9 cellular contexts compared by ENCODE assay signal in the genomic region with DNA sequence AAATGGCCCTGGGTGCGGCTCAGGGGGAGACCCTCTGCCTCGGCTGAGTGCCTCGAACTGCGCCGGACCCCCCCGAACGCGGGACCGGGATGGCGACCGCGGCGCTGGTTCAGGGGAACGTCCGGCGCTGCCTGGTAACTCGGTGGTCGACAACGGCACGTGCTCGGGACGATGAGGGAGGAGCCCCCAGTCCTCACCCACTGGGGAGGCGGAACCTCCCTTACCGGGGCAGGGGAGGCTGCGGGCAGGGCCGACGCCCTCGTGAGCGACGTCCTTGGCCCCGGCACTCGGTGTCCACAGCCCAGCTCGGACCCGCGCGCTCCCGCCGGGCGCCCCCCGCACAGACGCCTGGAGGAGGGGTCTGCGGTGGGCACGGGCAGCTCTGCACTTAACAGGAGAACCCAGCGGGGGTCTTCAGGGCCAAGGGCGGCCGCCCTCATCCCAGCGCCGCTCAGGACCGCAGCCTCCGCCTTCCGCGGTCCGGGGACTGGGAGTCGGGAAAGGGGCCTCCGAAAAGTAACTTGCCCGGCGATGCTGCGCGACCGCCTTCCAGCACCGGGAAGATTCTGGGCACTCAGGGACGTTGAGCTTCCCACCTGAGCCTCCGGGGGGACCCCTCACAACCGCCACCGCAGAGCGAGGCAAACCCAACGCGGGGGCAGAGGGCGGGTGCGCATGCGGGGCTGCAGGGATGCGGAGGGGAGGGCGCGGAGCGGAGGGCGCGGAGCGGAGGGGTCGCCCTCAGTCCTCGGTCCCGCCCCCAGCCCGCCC. TPM values are rescaled to one million over a fixed set of nuclear protein-coding genes. Genes with fewer than 3 reads are reported as not detected.
DNase-seq lines count a peak whose midpoint lies in the region; ATAC-seq and TF ChIP-seq lines count a peak whose summit lies in the region.
"Had no signal": no experiment of that assay in that cellular context is flagged by ENCODE, and none has a peak within 500 bp of the region (broad histone marks: within the 10 kb centered on the region; RNA-seq: fewer than 3 reads in every experiment).

No MANE protein-coding gene starts in this region.

- CTCF ChIA-PET in Panc1 (lab: Charles Lee), result interaction anchor here (1.4 kb wide), 1 partner anchor 14 kb away, joined by 4 read pairs; no protein-coding TSS in a partner anchor

- TF ChIP-seq POLR2A in gastroesophageal sphincter (IDR thresholded peaks at IDR 0.05) (no peak), prostate gland (IDR thresholded peaks at IDR 0.05) (no peak)

- no peak for TF ChIP-seq EP300 in gastroesophageal sphincter (IDR thresholded peaks at IDR 0.05)

- peak overlapping the region; percentile 95 for H3K27ac ChIP-seq in C4-2B
- peak overlapping the region; percentile 44 for H3K27ac ChIP-seq in Panc1 (ENCODE audit: low read length)
- H3K27ac ChIP-seq in gastroesophageal sphincter, result peak overlapping the region in 2 of 4 donors; percentile 95 to 99
- no peak overlapping the region for H3K27ac ChIP-seq in prostate gland
- H3K27ac ChIP-seq in substantia nigra (ENCODE audit: low read depth, low read length, poor library complexity, severe bottlenecking), result no peak overlapping the region

- ATAC-seq in Panc1 (no peak; the same call in 1 of the 2 replicates), gastroesophageal sphincter (no peak), GM19397 (IDR thresholded peaks at IDR 0.05; ENCODE audit: unreplicated experiment) (no peak)

- peaks cover 5% of the 10 kb centered on the region for H3K4me1 Mint-ChIP-seq in activated T-helper 2 cell treated with anti-CD3 and anti-CD28 coated beads, Interferon-gamma antibody, Interleukin-2, Interleukin-4, amounts not matched to agents 10 μg/mL and 5 μg/mL and 100 μg/mL, durations not matched to agents 14 hours and 24 hours and 36 hours (ENCODE audit: low read depth)

- peaks cover 23% of the 10 kb centered on the region for H3K27me3 Mint-ChIP-seq in activated T-helper 2 cell treated with anti-CD3 and anti-CD28 coated beads, Interferon-gamma antibody, Interleukin-2, Interleukin-4, amounts not matched to agents 10 μg/mL and 5 μg/mL and 100 μg/mL, durations not matched to agents 14 hours and 24 hours and 36 hours (ENCODE audit: low read depth)

- POLR2A ChIA-PET in Panc1 (lab: Charles Lee), result interaction anchor here (0.7 kb wide), 1 partner anchor 12 kb away, joined by 3 read pairs; no protein-coding TSS in a partner anchor

- H3K27ac Mint-ChIP-seq in activated T-helper 2 cell treated with anti-CD3 and anti-CD28 coated beads, Interferon-gamma antibody, Interleukin-2, Interleukin-4, amounts not matched to agents 10 μg/mL and 5 μg/mL and 100 μg/mL, durations not matched to agents 14 hours and 24 hours and 36 hours, result no peak overlapping the region

- H3K4me3 ChIP-seq in Panc1 (ENCODE audit: low read depth in 2 of 2, low read length in 2 of 2) (peak overlapping the region; percentile 56 to 69), gastroesophageal sphincter (peak overlapping the region; percentile 55 to 86), prostate gland (peak overlapping the region; percentile 59 to 71)

- H3K36me3 ChIP-seq in Panc1 (ENCODE audit: control insufficient read depth, insufficient read depth, low read length) (no peaks in the 10 kb centered on the region; the same call in 1 of the 2 replicates), gastroesophageal sphincter (peaks cover 0 to under 1% of the 10 kb centered on the region in 2 donors), prostate gland (no peaks in the 10 kb centered on the region)

- peaks cover 16% of the 10 kb centered on the region for H3K4me1 ChIP-seq in Panc1 (ENCODE audit: control insufficient read depth, insufficient read depth, low read length)
- peaks cover 0 to 50% (median 11%) of the 10 kb centered on the region in 3 donors for H3K4me1 ChIP-seq in gastroesophageal sphincter
- H3K4me1 ChIP-seq in prostate gland (replicated peaks), result peaks cover 4% of the 10 kb centered on the region

- no peaks in the 10 kb centered on the region for H3K9me3 Mint-ChIP-seq in activated T-helper 2 cell treated with anti-CD3 and anti-CD28 coated beads, Interferon-gamma antibody, Interleukin-2, Interleukin-4, amounts not matched to agents 10 μg/mL and 5 μg/mL and 100 μg/mL, durations not matched to agents 14 hours and 24 hours and 36 hours

- H3K4me3 Mint-ChIP-seq in activated T-helper 2 cell treated with anti-CD3 and anti-CD28 coated beads, Interferon-gamma antibody, Interleukin-2, Interleukin-4, amounts not matched to agents 10 μg/mL and 5 μg/mL and 100 μg/mL, durations not matched to agents 14 hours and 24 hours and 36 hours (ENCODE audit: low read depth), result no peak overlapping the region

- H3K36me3 Mint-ChIP-seq in activated T-helper 2 cell treated with anti-CD3 and anti-CD28 coated beads, Interferon-gamma antibody, Interleukin-2, Interleukin-4, amounts not matched to agents 10 μg/mL and 5 μg/mL and 100 μg/mL, durations not matched to agents 14 hours and 24 hours and 36 hours (ENCODE audit: low read depth), result no peaks in the 10 kb centered on the region

- in situ Hi-C loops in Panc1 (cut with HindIII; ENCODE audit: low pct_unique_long_range_greater_than_20kb, low sequenced_read_pairs), result no loop called here

- H3K27me3 ChIP-seq in Panc1 (ENCODE audit: control insufficient read depth, insufficient read depth, low read length) (no peaks in the 10 kb centered on the region), gastroesophageal sphincter (peaks cover 41% of the 10 kb centered on the region), prostate gland (replicated peaks; ENCODE audit: insufficient read depth) (no peaks in the 10 kb centered on the region)

- TF ChIP-seq CTCF in C4-2B (conservative IDR thresholded peaks at IDR 0.05) (no peak), Panc1 (IDR thresholded peaks at IDR 0.05) (no peak), gastroesophageal sphincter (IDR thresholded peaks at IDR 0.05) (no peak), prostate gland (IDR thresholded peaks at IDR 0.05) (no peak)

- BruUV-seq in Panc1 (replicated peaks; lab: Mats Ljungman, UMichigan), result no TSS peak

- intact Hi-C loops in Panc1 (cut with micrococcal nuclease; ENCODE audit: unreplicated experiment) (no loop called here), prostate gland (cut with DNase I) (no loop called here)
- intact Hi-C loops in activated T-helper 2 cell treated with anti-CD3 and anti-CD28 coated beads, Interferon-gamma antibody, Interleukin-2, Interleukin-4, amounts not matched to agents 10 μg/mL and 5 μg/mL and 100 μg/mL, durations not matched to agents 14 hours and 24 hours and 36 hours (cut with micrococcal nuclease), result no loop called here

- DNase-seq in Panc1 (ENCODE audit: low read depth, low spot score) (no peak), prostate gland (ENCODE audit: low spot score) (no peak), substantia nigra (lab: John Stamatoyannopoulos, UW) (no peak), SHP77 (lab: John Stamatoyannopoulos, UW) (no peak)
- no peak for DNase-seq in activated T-helper 2 cell treated with anti-CD3 and anti-CD28 coated beads, Interferon-gamma antibody, Interleukin-2, Interleukin-4, amounts not matched to agents 10 μg/mL and 5 μg/mL and 100 μg/mL, durations not matched to agents 14 hours and 24 hours and 36 hours (ENCODE audit: low spot score)
- DNase-seq: activated T-cell treated with anti-CD3 and anti-CD28 coated beads for 4 hours had no signal

- H3K9me3 ChIP-seq in Panc1 (ENCODE audit: control insufficient read depth, insufficient read depth, low read depth, low read length), result no peaks in the 10 kb centered on the region
- no peaks in the 10 kb centered on the region for H3K9me3 ChIP-seq in gastroesophageal sphincter
- no peaks in the 10 kb centered on the region for H3K9me3 ChIP-seq in prostate gland

- WGBS in gastroesophageal sphincter (ENCODE audit: low coverage in 1 of 2), 2 donors, result no CpG with 5 or more reads among the region's 82 CpGs
- WGBS in prostate gland, result 31% methylated on average over 72 of the region's 82 CpGs

RNA-seq across cellular contexts. Expression of a gene that starts 1.7 kb away (rescaled TPM):
- total RNA-seq in Panc1 (2021; ENCODE audit: unreplicated experiment) (74.2 TPM), gastroesophageal sphincter (10 to 100 TPM; 33.6 to 77.6 (median 48.4) TPM), prostate gland (10 to 100 TPM; 45.8 to 82.6 TPM)
- polyA plus RNA-seq in Panc1 (2012; ENCODE audit: insufficient read length), result 67.0 TPM
- 2.0 and 3.1 TPM in 2 replicates for total RNA-seq in activated T-helper 2 cell treated with anti-CD3 and anti-CD28 coated beads, Interferon-gamma antibody, Interleukin-2, Interleukin-4, amounts not matched to agents 10 μg/mL and 5 μg/mL and 100 μg/mL, durations not matched to agents 14 hours and 24 hours and 36 hours

RNA-seq across cellular contexts. Expression of a gene that starts 15.1 kb away (rescaled TPM):
- 102 TPM for total RNA-seq in Panc1 (2021; ENCODE audit: unreplicated experiment)
- 82.4 TPM for polyA plus RNA-seq in Panc1 (2012; ENCODE audit: insufficient read length)
- total RNA-seq in gastroesophageal sphincter, result 10 to 100 TPM; 26.9 to 56.2 (median 45.9) TPM
- 10 to 100 TPM; 22.3 to 27.2 TPM for total RNA-seq in prostate gland
- 31.9 and 33.8 TPM in 2 replicates for total RNA-seq in activated T-helper 2 cell treated with anti-CD3 and anti-CD28 coated beads, Interferon-gamma antibody, Interleukin-2, Interleukin-4, amounts not matched to agents 10 μg/mL and 5 μg/mL and 100 μg/mL, durations not matched to agents 14 hours and 24 hours and 36 hours

RNA-seq across cellular contexts. Expression of a gene that starts 16.3 kb away (rescaled TPM):
- total RNA-seq in Panc1 (2021; ENCODE audit: unreplicated experiment), result 1.5 TPM
- 4.7 TPM for polyA plus RNA-seq in Panc1 (2012; ENCODE audit: insufficient read length)
- total RNA-seq in gastroesophageal sphincter, result 1 to 10 TPM in 2 of 4 donors, under 1 TPM in 1, not detected in 1; 0.39 to 1.9 (median 1.4) TPM
- total RNA-seq in prostate gland, result 1 to 10 TPM in 1 of 2 donors, under 1 TPM in 1; 0.80 to 3.9 TPM
- total RNA-seq in activated T-helper 2 cell treated with anti-CD3 and anti-CD28 coated beads, Interferon-gamma antibody, Interleukin-2, Interleukin-4, amounts not matched to agents 10 μg/mL and 5 μg/mL and 100 μg/mL, durations not matched to agents 14 hours and 24 hours and 36 hours, result not detected in 2 replicates

RNA-seq across cellular contexts. Expression of a gene that starts 21.7 kb away (rescaled TPM):
- total RNA-seq in Panc1 (2021; ENCODE audit: unreplicated experiment) (153 TPM), gastroesophageal sphincter (10 to 100 TPM; 18.0 to 33.6 (median 23.5) TPM), prostate gland (10 to 100 TPM; 87.7 to 92.4 TPM)
- 160 TPM for polyA plus RNA-seq in Panc1 (2012; ENCODE audit: insufficient read length)
- total RNA-seq in activated T-helper 2 cell treated with anti-CD3 and anti-CD28 coated beads, Interferon-gamma antibody, Interleukin-2, Interleukin-4, amounts not matched to agents 10 μg/mL and 5 μg/mL and 100 μg/mL, durations not matched to agents 14 hours and 24 hours and 36 hours, result 27.6 and 29.2 TPM in 2 replicates

RNA-seq across cellular contexts. Expression of a gene that starts 32.0 kb away (rescaled TPM):
- total RNA-seq in Panc1 (2021; ENCODE audit: unreplicated experiment) (9.8 TPM), gastroesophageal sphincter (1 to 10 TPM in 1 of 4 donors, under 1 TPM in 1, not detected in 2; 0.62 to 2.3 TPM), prostate gland (1 to 10 TPM; 1.4 to 6.4 TPM)
- 12.0 TPM for polyA plus RNA-seq in Panc1 (2012; ENCODE audit: insufficient read length)
- total RNA-seq in activated T-helper 2 cell treated with anti-CD3 and anti-CD28 coated beads, Interferon-gamma antibody, Interleukin-2, Interleukin-4, amounts not matched to agents 10 μg/mL and 5 μg/mL and 100 μg/mL, durations not matched to agents 14 hours and 24 hours and 36 hours, result 3.7 and 4.0 TPM in 2 replicates

Comparison
In these comparisons a context has a peak if more than half of its experiments do, and no peak if none do; other contexts are left out.
1. H3K27ac ChIP-seq: peak in C4-2B (single experiment) and Panc1 (single experiment); none in prostate gland (0 of 2) and substantia nigra (single experiment).
2. Peak in every context shown above with its lines, with median percentiles within 50 percentile points of each other: H3K4me3 ChIP-seq.